ENCODE assay signal across 8 cellular contexts in the genomic region with DNA sequence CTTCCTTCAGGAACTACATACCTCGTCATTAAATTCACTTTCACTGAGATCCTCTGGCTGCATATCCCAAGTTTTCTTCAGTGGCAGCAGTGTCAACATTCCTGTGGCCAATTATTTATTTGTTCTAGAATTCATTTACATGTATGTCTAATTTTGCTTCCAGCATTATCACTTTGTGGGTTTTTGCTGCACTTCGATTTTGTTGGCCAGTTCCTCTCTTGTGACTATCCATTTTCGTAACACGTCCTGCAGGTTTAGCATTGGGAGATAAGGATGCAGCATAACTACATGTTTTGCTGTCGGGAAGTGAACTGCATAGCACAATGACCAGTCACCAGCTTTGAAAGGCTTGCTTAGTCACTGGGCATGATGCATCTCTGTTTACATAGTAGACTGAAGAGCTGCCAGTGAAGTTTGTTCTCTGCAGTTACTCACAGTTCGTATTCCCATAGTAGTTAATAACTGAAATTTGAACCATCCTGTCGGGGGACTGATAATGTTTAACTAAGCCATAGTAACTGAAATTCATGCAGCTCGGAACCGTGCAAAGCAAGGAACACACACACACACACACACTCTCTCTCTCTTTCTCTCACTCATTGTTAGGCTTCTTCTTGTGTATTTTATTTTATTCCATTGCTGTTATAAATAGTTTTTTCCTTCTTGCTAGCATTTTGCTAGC. TPM values are rescaled to one million over a fixed set of nuclear protein-coding genes. Genes with fewer than 3 reads are reported as not detected.
DNase-seq lines count a peak whose midpoint lies in the region; ATAC-seq and TF ChIP-seq lines count a peak whose summit lies in the region.

No MANE protein-coding gene starts in this region.

- peaks cover 15% of the 10 kb centered on the region for H3K4me1 ChIP-seq in lower lobe of right lung

- H3K27ac Mint-ChIP-seq in chondrocyte (ENCODE audit: unreplicated experiment), result peak overlapping the region; percentile 86
- H3K27ac Mint-ChIP-seq in activated T-cell treated with anti-CD3 and anti-CD28 coated beads, Interleukin-2, amount 50 U/mL, for 24 hours, result no peak overlapping the region

- H3K4me3 Mint-ChIP-seq in chondrocyte (ENCODE audit: unreplicated experiment), result peak overlapping the region; percentile 33
- no peak overlapping the region for H3K4me3 Mint-ChIP-seq in activated T-cell treated with anti-CD3 and anti-CD28 coated beads, Interleukin-2, amount 50 U/mL, for 24 hours

- H3K4me3 ChIP-seq in BJ (ENCODE audit: low read depth, low read length) (no peak overlapping the region), lower lobe of right lung (no peak overlapping the region), WERI-Rb-1 (ENCODE audit: low read depth, low read length) (no peak overlapping the region)

- H3K4me1 Mint-ChIP-seq in chondrocyte (ENCODE audit: low read depth), result peaks cover 26% of the 10 kb centered on the region
- H3K4me1 Mint-ChIP-seq in activated T-cell treated with anti-CD3 and anti-CD28 coated beads, Interleukin-2, amount 50 U/mL, for 24 hours (ENCODE audit: low read depth), result peaks cover 10% of the 10 kb centered on the region

- H3K9me3 ChIP-seq in lower lobe of right lung, result no peaks in the 10 kb centered on the region
- H3K9me3 ChIP-seq in WERI-Rb-1 (ENCODE audit: severe bottlenecking), result no peaks in the 10 kb centered on the region

- DNase-seq in BJ (ENCODE audit: low read depth), result peak; percentile 94
- peak; percentile 92 for DNase-seq in NCI-H2196 treated with DMSO at 0.1 percent for 48 hours (lab: John Stamatoyannopoulos, UW; ENCODE audit: unreplicated experiment)
- DNase-seq in chondrocyte (ENCODE audit: low spot score), result no peak
- DNase-seq in lower lobe of right lung, result no peak
- DNase-seq in activated CD4-positive, alpha-beta T cell treated with anti-CD3 and anti-CD28 coated beads for 4 hours, result no peak
- DNase-seq in activated T-cell treated with anti-CD3 and anti-CD28 coated beads, Interleukin-2, amount 50 U/mL, for 24 hours, result no peak
- DNase-seq in WERI-Rb-1, result no peak

- no peaks in the 10 kb centered on the region for H3K27me3 Mint-ChIP-seq in chondrocyte (ENCODE audit: low read depth)
- no peaks in the 10 kb centered on the region for H3K27me3 Mint-ChIP-seq in activated T-cell treated with anti-CD3 and anti-CD28 coated beads, Interleukin-2, amount 50 U/mL, for 24 hours

- H3K36me3 ChIP-seq in BJ (ENCODE audit: control insufficient read depth, insufficient read depth, low read length) (no peaks in the 10 kb centered on the region; the same call in 1 of the 2 replicates), lower lobe of right lung (peaks cover 39% of the 10 kb centered on the region), WERI-Rb-1 (peaks cover 23% of the 10 kb centered on the region)

- H3K9me3 Mint-ChIP-seq in chondrocyte (ENCODE audit: low read depth), result no peaks in the 10 kb centered on the region
- no peaks in the 10 kb centered on the region for H3K9me3 Mint-ChIP-seq in activated T-cell treated with anti-CD3 and anti-CD28 coated beads, Interleukin-2, amount 50 U/mL, for 24 hours

- ATAC-seq in lower lobe of right lung (peak; percentile 96 to 98), HG03135 (IDR thresholded peaks at IDR 0.05; ENCODE audit: unreplicated experiment) (no peak)

- CTCF ChIA-PET in BJ (lab: Yijun Ruan, JAX), result interaction anchor here (0.7 to 1.8 kb wide), 2 partner anchors 16 to 35 kb away, joined by 3 to 6 read pairs; no protein-coding TSS in a partner anchor

- H3K27ac ChIP-seq in lower lobe of right lung (peak overlapping the region; percentile 19), WERI-Rb-1 (no peak overlapping the region)

- intact Hi-C loops in lower lobe of right lung (cut with DNase I), result no loop called here

- H3K36me3 Mint-ChIP-seq in chondrocyte (ENCODE audit: low read depth), result peaks cover 9% of the 10 kb centered on the region
- peaks cover 88% of the 10 kb centered on the region for H3K36me3 Mint-ChIP-seq in activated T-cell treated with anti-CD3 and anti-CD28 coated beads, Interleukin-2, amount 50 U/mL, for 24 hours (ENCODE audit: low read depth)

- TF ChIP-seq CTCF in BJ (IDR thresholded peaks at IDR 0.05; ENCODE audit: insufficient read depth, low read depth, low read length) (no peak), chondrocyte (IDR thresholded peaks at IDR 0.05) (no peak), lower lobe of right lung (IDR thresholded peaks at IDR 0.05) (no peak), WERI-Rb-1 (IDR thresholded peaks at IDR 0.05; ENCODE audit: low read depth, low read length) (no peak)

- H3K27me3 ChIP-seq in BJ (ENCODE audit: control insufficient read depth, insufficient read depth, low read length), result no peaks in the 10 kb centered on the region
- H3K27me3 ChIP-seq in lower lobe of right lung (ENCODE audit: low read depth), result no peaks in the 10 kb centered on the region
- no peaks in the 10 kb centered on the region for H3K27me3 ChIP-seq in WERI-Rb-1 (ENCODE audit: insufficient read depth, low read depth, severe bottlenecking)

- POLR2A ChIA-PET in BJ (lab: Charles Lee), result interaction anchor here (0.7 kb wide), 1 partner anchor 32 kb away, joined by 4 read pairs; a partner anchor contains a TSS

RNA-seq across cellular contexts. Expression of a gene that starts 28.3 kb away (rescaled TPM):
- polyA plus RNA-seq in BJ (2011; rRNA removed), result 6.7 and 11.5 TPM in 2 replicates
- 6.9 and 9.4 TPM in 2 replicates for polyA minus RNA-seq in BJ (2011; rRNA and poly(A)+ RNA removed)
- total RNA-seq in chondrocyte, result 16.7 to 20.6 TPM (median 17.0 TPM) in 3 replicates
- total RNA-seq in lower lobe of right lung, result 19.3 TPM

RNA-seq across cellular contexts. Expression of a gene that starts 31.8 kb away (rescaled TPM):
- polyA plus RNA-seq in BJ (2011; rRNA removed), result 17.9 and 31.9 TPM in 2 replicates
- 28.5 and 36.8 TPM in 2 replicates for polyA minus RNA-seq in BJ (2011; rRNA and poly(A)+ RNA removed)
- total RNA-seq in chondrocyte (70.3 to 85.4 TPM (median 72.5 TPM) in 3 replicates), lower lobe of right lung (24.9 TPM)

Comparison
In these comparisons a context has a peak if more than half of its experiments do, and no peak if none do; other contexts are left out.
1. DNase-seq: peak in BJ (single experiment) and NCI-H2196 treated with DMSO at 0.1 percent for 48 hours (single experiment); none in chondrocyte (single experiment), lower lobe of right lung (single experiment), activated CD4-positive, alpha-beta T cell treated with anti-CD3 and anti-CD28 coated beads for 4 hours (0 of 2), activated T-cell treated with anti-CD3 and anti-CD28 coated beads, Interleukin-2, amount 50 U/mL, for 24 hours (single experiment) and WERI-Rb-1 (single experiment).